Comparison of ENCODE assay signal across 12 cellular contexts in the genomic region with DNA sequence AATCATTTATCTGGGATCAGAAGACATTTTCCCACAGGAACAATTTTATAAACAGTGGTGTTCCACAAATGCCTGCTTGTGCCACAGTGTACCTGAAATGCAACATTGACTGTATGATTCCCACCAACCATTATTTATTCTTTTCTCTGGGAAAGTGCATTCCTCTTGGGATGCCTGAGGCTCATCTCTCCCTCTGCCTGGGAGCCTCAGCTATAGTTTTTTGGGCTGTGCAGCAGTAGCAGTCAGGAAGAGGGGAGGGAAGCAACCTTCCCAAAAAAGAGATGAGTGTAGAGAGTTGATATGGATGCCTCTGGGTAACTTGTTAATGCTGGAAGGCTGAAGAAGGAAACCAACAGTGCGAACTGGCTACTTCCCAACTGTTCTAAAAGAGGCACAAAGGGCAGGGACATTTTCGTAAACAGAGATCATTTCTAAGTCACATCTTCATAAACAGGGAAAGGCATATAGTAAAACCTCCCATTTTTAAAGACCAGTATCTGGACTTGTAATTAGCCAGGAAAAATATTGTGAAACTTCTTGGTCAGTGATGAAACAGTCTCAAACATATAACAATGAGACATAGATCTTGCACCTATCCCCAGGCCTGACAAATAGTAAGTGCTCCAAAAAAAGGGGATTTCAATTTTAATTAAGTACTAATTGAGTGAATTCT. TPM values are rescaled to one million over a fixed set of nuclear protein-coding genes. Genes with fewer than 3 reads are reported as not detected.
DNase-seq lines count a peak whose midpoint lies in the region; ATAC-seq and TF ChIP-seq lines count a peak whose summit lies in the region.
"Had no signal": no experiment of that assay in that cellular context is flagged by ENCODE, and none has a peak within 500 bp of the region (broad histone marks: within the 10 kb centered on the region; RNA-seq: fewer than 3 reads in every experiment).

No MANE protein-coding gene starts in this region.

- ATAC-seq in Right ventricle myocardium superior (ENCODE audit: poor library complexity) (peak; percentile 30), HG02938 (IDR thresholded peaks at IDR 0.05; ENCODE audit: unreplicated experiment) (no peak)
- ATAC-seq: activated naive CD4-positive, alpha-beta T cell treated with anti-CD3 and anti-CD28 coated beads, Interleukin-2, amount 50 U/mL, for 72 hours; natural killer cell had no signal

- H3K9ac ChIP-seq in fibroblast of lung (ENCODE audit: insufficient read depth, low read length) = no peak overlapping the region

- H3K27me3 ChIP-seq in fibroblast of lung (ENCODE audit: control insufficient read depth, insufficient read depth, low read length) = no peaks in the 10 kb centered on the region

- H3K27ac Mint-ChIP-seq in neural crest cell (ENCODE audit: unreplicated experiment) = no peak overlapping the region
- H3K27ac Mint-ChIP-seq: activated naive CD4-positive, alpha-beta T cell treated with anti-CD3 and anti-CD28 coated beads, Interleukin-2, amount 50 U/mL, for 72 hours; natural killer cell had no signal

- intact Hi-C loops in Right ventricle myocardium superior (cut with DNase I) = no loop called here
- intact Hi-C loops in cardiac septum (cut with DNase I) = loop anchor here (2.0 kb wide), 1 partner anchor 113 kb away; no protein-coding TSS in a partner anchor

- H3K4me2 ChIP-seq in fibroblast of lung (ENCODE audit: extremely low read depth, insufficient read depth, low read length) = peak overlapping the region; percentile 53

- H3K4me3 ChIP-seq in fibroblast of lung (replicated peaks in 1 of 4; ENCODE audit: control extremely low read depth in 1 of 4, insufficient read depth in 1 of 4, low read depth in 3 of 4, low read length in 4 of 4) = peak overlapping the region in 1 of 4 experiments; percentile 7

- H3K36me3 Mint-ChIP-seq in neural crest cell (ENCODE audit: low read depth) = no peaks in the 10 kb centered on the region
- H3K36me3 Mint-ChIP-seq: activated naive CD4-positive, alpha-beta T cell treated with anti-CD3 and anti-CD28 coated beads, Interleukin-2, amount 50 U/mL, for 72 hours; natural killer cell had no signal

- H3K4me3 Mint-ChIP-seq in neural crest cell = peak overlapping the region; percentile 66
- H3K4me3 Mint-ChIP-seq: natural killer cell had no signal

- DNase-seq in Right ventricle myocardium superior (no peak), cardiac septum (ENCODE audit: low spot score) (no peak), fibroblast of lung (ENCODE audit: low read depth in 2 of 2) (peak in 1 of 2 donors; percentile 56), neural crest cell (ENCODE audit: low read depth, low spot score) (no peak), superior temporal gyrus (ENCODE audit: extremely low spot score) (no peak), GOT3 (lab: John Stamatoyannopoulos, UW) (no peak), HT-29 (ENCODE audit: low spot score) (no peak)
- DNase-seq: activated CD4-positive, alpha-beta T cell treated with anti-CD3 and anti-CD28 coated beads, Interleukin-2, amount 50 U/mL, for 4 hours; GF-D8; natural killer cell had no signal

- TF ChIP-seq CTCF in fibroblast of lung (conservative IDR thresholded peaks at IDR 0.05 in 1 of 2, IDR thresholded peaks at IDR 0.05 in 1 of 2; ENCODE audit: low read depth in 1 of 2, low read length in 2 of 2) = no peak
- TF ChIP-seq CTCF in neural crest cell (conservative IDR thresholded peaks at IDR 0.05) = no peak

- no peaks in the 10 kb centered on the region for H3K36me3 ChIP-seq in fibroblast of lung (ENCODE audit: control insufficient read depth, insufficient read depth, low read length)

- H4K20me1 ChIP-seq in fibroblast of lung (ENCODE audit: control insufficient read depth, extremely low read depth, insufficient read depth, low read length) = no peaks in the 10 kb centered on the region

- H3K9me3 ChIP-seq in fibroblast of lung (ENCODE audit: control insufficient read depth, insufficient read depth, low read depth, low read length) = no peaks in the 10 kb centered on the region

- H3K27ac ChIP-seq in fibroblast of lung (ENCODE audit: insufficient read depth, low read length) = peak overlapping the region; percentile 79

- no peaks in the 10 kb centered on the region for H3K9me3 Mint-ChIP-seq in neural crest cell
- H3K9me3 Mint-ChIP-seq: activated naive CD4-positive, alpha-beta T cell treated with anti-CD3 and anti-CD28 coated beads, Interleukin-2, amount 50 U/mL, for 72 hours; natural killer cell had no signal

- peaks cover 34% of the 10 kb centered on the region for H3K79me2 ChIP-seq in fibroblast of lung (ENCODE audit: control insufficient read depth, insufficient read depth, low read length)

- no peak overlapping the region for H2AFZ ChIP-seq in fibroblast of lung (ENCODE audit: low read length)

- H3K4me1 Mint-ChIP-seq in neural crest cell = peaks cover 28% of the 10 kb centered on the region
- H3K4me1 Mint-ChIP-seq: natural killer cell had no signal

- peaks cover 18% of the 10 kb centered on the region for H3K4me1 ChIP-seq in fibroblast of lung (ENCODE audit: control insufficient read depth, extremely low read depth, insufficient read depth, low read length)

- no peaks in the 10 kb centered on the region for H3K27me3 Mint-ChIP-seq in neural crest cell (ENCODE audit: low read depth)

RNA-seq across cellular contexts. Expression of gene CALD1, which starts 1.4 kb away (rescaled TPM):
- total RNA-seq in Right ventricle myocardium superior (86.1 TPM), cardiac septum (237 TPM), fibroblast of lung (299 and 343 TPM in 2 replicates), neural crest cell (71.8 and 76.1 TPM in 2 replicates)
- 377 and 1,187 TPM in 2 replicates for polyA plus RNA-seq in fibroblast of lung
- 287 and 889 TPM in 2 replicates for polyA plus RNA-seq in fibroblast of lung (2012)
- polyA minus RNA-seq in fibroblast of lung (ENCODE audit: low replicate concordance) = 97.5 and 238 TPM in 2 replicates
- 0.10 TPM in 1 of 2 replicates, not detected in the other for total RNA-seq in HT-29 (2014; rRNA removed; shearing (Covaris generic))

Comparison
In these comparisons a context has a peak if more than half of its experiments do, and no peak if none do; other contexts are left out.
1. RNA of gene CALD1, which starts 1.4 kb away (total RNA-seq): 299 to 343 TPM in fibroblast of lung, 237 TPM in cardiac septum (single experiment), 86.1 TPM in Right ventricle myocardium superior (single experiment) and 71.8 to 76.1 TPM in neural crest cell; 0.10 TPM in HT-29; every median in the first group is over 10 times any median in the second.